In genomic region chr15:70722266-70723123, GRCh38 we compare ENCODE assay signal across 8 cellular contexts. TPM values are rescaled to one million over a fixed set of nuclear protein-coding genes. Genes with fewer than 3 reads are reported as not detected.
A peak's percentile ranks its signal among the peaks of the same experiment; 100 is the strongest.
DNase-seq lines count a peak whose midpoint lies in the region; ATAC-seq and TF ChIP-seq lines count a peak whose summit lies in the region.

No MANE protein-coding gene starts in this region.

- TF ChIP-seq CTCF in HFF-Myc (IDR thresholded peaks at IDR 0.05; ENCODE audit: low read depth, low read length, missing control alignments) (peak; percentile 54), fibroblast of lung (conservative IDR thresholded peaks at IDR 0.05 in 1 of 2, IDR thresholded peaks at IDR 0.05 in 1 of 2; ENCODE audit: low read depth in 1 of 2, low read length in 2 of 2) (peak; percentile 55 to 69)

- H3K27me3 Mint-ChIP-seq in CD4-positive, CD25-positive, alpha-beta regulatory T cell: peaks cover 16% of the 10 kb centered on the region

- no peak for ATAC-seq in CD4-positive, CD25-positive, alpha-beta regulatory T cell (ENCODE audit: low read depth in 2 of 2)

- H3K4me3 Mint-ChIP-seq in CD4-positive, CD25-positive, alpha-beta regulatory T cell: no peak overlapping the region

- no peak overlapping the region for H2AFZ ChIP-seq in fibroblast of lung (ENCODE audit: low read length)

- no peaks in the 10 kb centered on the region for H3K9me3 Mint-ChIP-seq in CD4-positive, CD25-positive, alpha-beta regulatory T cell

- no peak overlapping the region for H3K4me3 ChIP-seq in CD4-positive, CD25-positive, alpha-beta regulatory T cell (ENCODE audit: low read depth, low read length)
- H3K4me3 ChIP-seq in HFF-Myc (replicated peaks; ENCODE audit: low read depth, low read length): no peak overlapping the region
- no peak overlapping the region for H3K4me3 ChIP-seq in fibroblast of lung (replicated peaks in 1 of 4; ENCODE audit: control extremely low read depth in 1 of 4, insufficient read depth in 1 of 4, low read depth in 3 of 4, low read length in 4 of 4)

- H3K27me3 ChIP-seq in CD4-positive, CD25-positive, alpha-beta regulatory T cell (ENCODE audit: control insufficient read depth, insufficient read depth, low read length): peaks cover 9% of the 10 kb centered on the region
- H3K27me3 ChIP-seq in fibroblast of lung (ENCODE audit: control insufficient read depth, insufficient read depth, low read length): no peaks in the 10 kb centered on the region

- no peak overlapping the region for H3K27ac ChIP-seq in CD4-positive, CD25-positive, alpha-beta regulatory T cell (ENCODE audit: insufficient read depth, low read length, poor library complexity, severe bottlenecking)
- H3K27ac ChIP-seq in fibroblast of lung (ENCODE audit: insufficient read depth, low read length): no peak overlapping the region

- H3K79me2 ChIP-seq in fibroblast of lung (ENCODE audit: control insufficient read depth, insufficient read depth, low read length): peaks cover 92% of the 10 kb centered on the region

- H3K36me3 Mint-ChIP-seq in CD4-positive, CD25-positive, alpha-beta regulatory T cell: no peaks in the 10 kb centered on the region

- H4K20me1 ChIP-seq in fibroblast of lung (ENCODE audit: control insufficient read depth, extremely low read depth, insufficient read depth, low read length): no peaks in the 10 kb centered on the region

- no peak overlapping the region for H3K27ac Mint-ChIP-seq in CD4-positive, CD25-positive, alpha-beta regulatory T cell

- H3K4me2 ChIP-seq in fibroblast of lung (ENCODE audit: extremely low read depth, insufficient read depth, low read length): no peak overlapping the region

- H3K9me3 ChIP-seq in CD4-positive, CD25-positive, alpha-beta regulatory T cell (ENCODE audit: control insufficient read depth in 2 of 2, low read length in 2 of 2): no peaks in the 10 kb centered on the region
- no peaks in the 10 kb centered on the region for H3K9me3 ChIP-seq in fibroblast of lung (ENCODE audit: control insufficient read depth, insufficient read depth, low read depth, low read length)

- no peaks in the 10 kb centered on the region for H3K36me3 ChIP-seq in CD4-positive, CD25-positive, alpha-beta regulatory T cell (ENCODE audit: control insufficient read depth, insufficient read depth, low read length)
- H3K36me3 ChIP-seq in fibroblast of lung (ENCODE audit: control insufficient read depth, insufficient read depth, low read length): peaks cover 2% of the 10 kb centered on the region

- DNase-seq in CD4-positive, CD25-positive, alpha-beta regulatory T cell: peak in 2 of 3 donors; percentile 27 to 43
- no peak for DNase-seq in HFF-Myc (ENCODE audit: extremely low read depth, low read depth)
- DNase-seq in RPMI8226: peak; percentile 64
- DNase-seq in fibroblast of lung (ENCODE audit: low read depth in 2 of 2): peak; percentile 67 to 86
- DNase-seq in renal cortical epithelial cell (ENCODE audit: low read depth): peak; percentile 70
- DNase-seq in activated effector memory CD4-positive, alpha-beta T cell treated with anti-CD3 and anti-CD28 coated beads, Interleukin-2, amount 50 U/mL, for 16 hours: no peak
- no peak for DNase-seq in C1 segment of cervical spinal cord (lab: John Stamatoyannopoulos, UW)
- DNase-seq in middle frontal gyrus (ENCODE audit: extremely low spot score, low spot score): no peak

- no peaks in the 10 kb centered on the region for H3K4me1 Mint-ChIP-seq in CD4-positive, CD25-positive, alpha-beta regulatory T cell

- H3K9ac ChIP-seq in fibroblast of lung (ENCODE audit: insufficient read depth, low read length): no peak overlapping the region

- no peaks in the 10 kb centered on the region for H3K4me1 ChIP-seq in CD4-positive, CD25-positive, alpha-beta regulatory T cell (ENCODE audit: control insufficient read depth, insufficient read depth, low read length, poor library complexity, severe bottlenecking)
- H3K4me1 ChIP-seq in fibroblast of lung (ENCODE audit: control insufficient read depth, extremely low read depth, insufficient read depth, low read length): peaks cover 9% of the 10 kb centered on the region

RNA-seq across cellular contexts. Expression of gene UACA, which starts 40.9 kb away (rescaled TPM):
- total RNA-seq in CD4-positive, CD25-positive, alpha-beta regulatory T cell: not detected
- polyA plus RNA-seq in CD4-positive, CD25-positive, alpha-beta regulatory T cell: under 1 TPM in 1 of 4 donors, not detected in 3; 0.47 TPM
- total RNA-seq in fibroblast of lung (107 and 187 TPM in 2 replicates), renal cortical epithelial cell (42.9 and 48.0 TPM in 2 replicates)
- polyA plus RNA-seq in fibroblast of lung: 136 and 170 TPM in 2 replicates
- 242 and 250 TPM in 2 replicates for polyA plus RNA-seq in fibroblast of lung (2012)
- polyA minus RNA-seq in fibroblast of lung (ENCODE audit: low replicate concordance): 571 and 816 TPM in 2 replicates

Comparison
In these comparisons a context has a peak if more than half of its experiments do, and no peak if none do; other contexts are left out.
1. DNase-seq: peak in CD4-positive, CD25-positive, alpha-beta regulatory T cell (2 of 3), RPMI8226 (single experiment), fibroblast of lung (2 of 2) and renal cortical epithelial cell (single experiment); none in HFF-Myc (single experiment), activated effector memory CD4-positive, alpha-beta T cell treated with anti-CD3 and anti-CD28 coated beads, Interleukin-2, amount 50 U/mL, for 16 hours (single experiment), C1 segment of cervical spinal cord (0 of 14) and middle frontal gyrus (single experiment).
2. RNA of gene UACA, which starts 40.9 kb away (total RNA-seq): 107 to 187 TPM in fibroblast of lung and 42.9 to 48.0 TPM in renal cortical epithelial cell; not detected in CD4-positive, CD25-positive, alpha-beta regulatory T cell (single experiment); every median in the first group is over 10 times any median in the second.